ENCODE assay signal across 9 cellular contexts in the genomic region with DNA sequence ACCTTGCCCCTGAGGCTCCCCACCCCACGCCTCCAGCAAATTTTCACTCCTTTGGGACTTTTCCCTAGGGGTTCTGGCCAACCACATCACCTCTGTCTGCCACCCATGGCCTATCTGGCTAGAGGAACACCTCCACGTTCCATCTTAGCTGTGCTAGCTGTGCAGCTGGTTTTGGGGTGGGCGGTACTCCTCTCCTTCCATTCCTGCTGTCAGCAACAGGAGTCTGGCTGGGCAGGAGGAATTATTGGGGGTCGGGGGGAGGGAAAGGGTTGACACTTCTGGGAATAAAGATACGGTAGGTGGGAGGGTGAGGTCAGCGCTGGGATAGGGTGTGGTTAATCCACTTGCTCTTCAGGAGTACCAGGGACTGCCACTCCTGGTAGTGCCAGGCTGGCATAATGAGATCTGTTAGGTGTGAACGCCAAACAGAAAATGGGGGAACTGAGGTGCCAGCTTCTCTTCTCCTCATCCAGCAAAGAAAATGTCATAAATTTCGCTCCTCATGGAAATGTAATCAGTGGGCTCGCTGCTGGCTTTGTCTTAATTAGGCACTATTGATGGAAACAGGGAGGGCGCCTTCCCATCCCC. TPM values are rescaled to one million over a fixed set of nuclear protein-coding genes. Genes with fewer than 3 reads are reported as not detected.
DNase-seq lines count a peak whose midpoint lies in the region; ATAC-seq and TF ChIP-seq lines count a peak whose summit lies in the region.
"Had no signal": no experiment of that assay in that cellular context is flagged by ENCODE, and none has a peak within 500 bp of the region (broad histone marks: within the 10 kb centered on the region; RNA-seq: fewer than 3 reads in every experiment).

No MANE protein-coding gene starts in this region.

- H3K27ac Mint-ChIP-seq in chondrocyte (ENCODE audit: unreplicated experiment): peak overlapping the region; percentile 68

- H3K4me1 Mint-ChIP-seq in chondrocyte (ENCODE audit: low read depth): peaks cover 12% of the 10 kb centered on the region

- H3K27me3 Mint-ChIP-seq in chondrocyte (ENCODE audit: low read depth): peaks cover 32% of the 10 kb centered on the region

- no peaks in the 10 kb centered on the region for H3K9me3 ChIP-seq in left ventricle myocardium inferior (replicated peaks)
- no peaks in the 10 kb centered on the region for H3K9me3 ChIP-seq in mucosa of rectum (ENCODE audit: control insufficient read depth in 2 of 2, low read length in 2 of 2)

- no peak for DNase-seq in left ventricle myocardium inferior
- no peak for DNase-seq in left ventricle myocardium superior
- no peak for DNase-seq in chondrocyte (ENCODE audit: low spot score)
- DNase-seq: GF-D8 had no signal

- H3K4me1 ChIP-seq in left ventricle myocardium inferior: peaks cover 19% of the 10 kb centered on the region
- H3K4me1 ChIP-seq in mucosa of rectum (ENCODE audit: control insufficient read depth in 2 of 2, insufficient read depth in 2 of 2, low read length in 2 of 2): peaks cover 9 to 15% of the 10 kb centered on the region in 2 donors

- no peaks in the 10 kb centered on the region for H3K36me3 Mint-ChIP-seq in chondrocyte (ENCODE audit: low read depth)

- intact Hi-C loops in left ventricle myocardium inferior (cut with micrococcal nuclease): no loop called here
- intact Hi-C loops in left ventricle myocardium superior (cut with micrococcal nuclease): no loop called here

- H3K27ac ChIP-seq in left ventricle myocardium inferior (replicated peaks): no peak overlapping the region
- no peak overlapping the region for H3K27ac ChIP-seq in mucosa of rectum (ENCODE audit: low read depth in 2 of 2, low read length in 2 of 2)

- no peak overlapping the region for H3K9ac ChIP-seq in mucosa of rectum (ENCODE audit: low read depth in 1 of 2, low read length in 2 of 2)

- no peaks in the 10 kb centered on the region for H3K36me3 ChIP-seq in left ventricle myocardium inferior
- no peaks in the 10 kb centered on the region for H3K36me3 ChIP-seq in mucosa of rectum (ENCODE audit: control insufficient read depth in 2 of 2, insufficient read depth in 2 of 2, low read length in 2 of 2)

- ATAC-seq in left ventricle myocardium superior: no peak
- ATAC-seq in HG02678 (IDR thresholded peaks at IDR 0.05; ENCODE audit: unreplicated experiment): no peak
- ATAC-seq in GM18867 (IDR thresholded peaks at IDR 0.05; ENCODE audit: unreplicated experiment): no peak
- no peak for ATAC-seq in HG02981 (IDR thresholded peaks at IDR 0.05; ENCODE audit: unreplicated experiment)
- no peak for ATAC-seq in GM18909 (IDR thresholded peaks at IDR 0.05; ENCODE audit: poor library complexity, unreplicated experiment)

- peak overlapping the region; percentile 87 for H3K4me3 Mint-ChIP-seq in chondrocyte (ENCODE audit: unreplicated experiment)

- H3K9me3 Mint-ChIP-seq in chondrocyte (ENCODE audit: low read depth): no peaks in the 10 kb centered on the region

- H3K27me3 ChIP-seq in left ventricle myocardium inferior (ENCODE audit: low read depth) (peaks cover 70% of the 10 kb centered on the region), mucosa of rectum (ENCODE audit: control insufficient read depth in 2 of 2, insufficient read depth in 2 of 2, low read length in 2 of 2) (peaks cover 43 to 50% of the 10 kb centered on the region in 2 donors)

- no peak for TF ChIP-seq CTCF in left ventricle myocardium inferior (IDR thresholded peaks at IDR 0.05; ENCODE audit: borderline replicate concordance)
- no peak for TF ChIP-seq CTCF in chondrocyte (IDR thresholded peaks at IDR 0.05)

- H3K4me3 ChIP-seq in left ventricle myocardium inferior (peak overlapping the region; percentile 78), mucosa of rectum (ENCODE audit: low read length in 2 of 2) (peak overlapping the region; percentile 64)

RNA-seq across cellular contexts. Expression of a gene that starts 1.2 kb away (rescaled TPM):
- 0.33 TPM for total RNA-seq in left ventricle myocardium inferior
- 0.05 TPM for total RNA-seq in left ventricle myocardium superior
- not detected in 3 replicates for total RNA-seq in chondrocyte

RNA-seq across cellular contexts. Expression of a gene that starts 11.4 kb away (rescaled TPM):
- total RNA-seq in left ventricle myocardium inferior (not detected), left ventricle myocardium superior (0.25 TPM), chondrocyte (4.1 to 6.5 TPM (median 6.4 TPM) in 3 replicates)

RNA-seq across cellular contexts. Expression of a gene that starts 28.1 kb away (rescaled TPM):
- total RNA-seq in left ventricle myocardium inferior: 4.7 TPM
- 5.3 TPM for total RNA-seq in left ventricle myocardium superior
- total RNA-seq in chondrocyte: 6.5 to 12.6 TPM (median 7.1 TPM) in 3 replicates

RNA-seq across cellular contexts. Expression of a gene that starts 29.1 kb away (rescaled TPM):
- 11.7 TPM for total RNA-seq in left ventricle myocardium inferior
- 13.7 TPM for total RNA-seq in left ventricle myocardium superior
- total RNA-seq in chondrocyte: 74.5 to 77.7 TPM (median 74.9 TPM) in 3 replicates
